In the genomic region with DNA sequence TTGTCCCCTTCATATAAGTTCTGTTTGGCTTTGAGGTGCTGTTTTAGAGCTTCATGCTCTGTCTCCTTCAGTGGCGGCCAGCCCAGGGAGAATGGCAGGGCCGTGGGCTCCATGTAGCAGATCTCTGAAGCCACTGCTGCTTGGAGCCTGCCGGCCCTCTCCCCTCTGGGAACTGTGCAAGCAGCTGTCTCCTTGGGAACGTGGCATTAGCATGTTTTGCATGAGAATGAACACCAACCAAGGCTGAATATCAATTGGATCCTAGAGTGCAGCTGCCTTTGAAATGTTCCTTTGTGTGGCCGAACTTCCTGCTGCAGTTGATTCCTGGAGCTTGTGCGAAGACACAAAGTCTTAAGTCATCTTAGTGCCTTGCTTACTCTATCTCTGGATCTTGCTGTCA, we compare ENCODE assay signal across 15 cellular contexts. TPM values are rescaled to one million over a fixed set of nuclear protein-coding genes. Genes with fewer than 3 reads are reported as not detected.
A peak's percentile ranks its signal among the peaks of the same experiment; 100 is the strongest.
DNase-seq lines count a peak whose midpoint lies in the region; ATAC-seq and TF ChIP-seq lines count a peak whose summit lies in the region.
"Had no signal": no experiment of that assay in that cellular context is flagged by ENCODE, and none has a peak within 500 bp of the region (broad histone marks: within the 10 kb centered on the region; RNA-seq: fewer than 3 reads in every experiment).

No MANE protein-coding gene starts in this region.

- H3K27me3 ChIP-seq in HUES64 (ENCODE audit: insufficient read depth, low read length) (no peaks in the 10 kb centered on the region), neuronal stem cell (ENCODE audit: control insufficient read depth in 3 of 3, insufficient read depth in 3 of 3, low read depth in 1 of 3, low read length in 3 of 3) (no peaks in the 10 kb centered on the region)

- H3K36me3 ChIP-seq in HUES64 (ENCODE audit: insufficient read depth, low read length) (no peaks in the 10 kb centered on the region), neuronal stem cell (replicated peaks in 1 of 2; ENCODE audit: control insufficient read depth in 2 of 2, insufficient read depth in 2 of 2, low read length in 2 of 2) (peaks cover 0 to 14% of the 10 kb centered on the region in 2 donors)

- H3K4me2 ChIP-seq in neuronal stem cell (ENCODE audit: insufficient read depth, low read length, poor library complexity, severe bottlenecking) = peak overlapping the region; percentile 21

- no peak overlapping the region for H2BK15ac ChIP-seq in neuronal stem cell (ENCODE audit: low read length)

- peak overlapping the region; percentile 52 for H3K27ac Mint-ChIP-seq in endothelial cell (ENCODE audit: unreplicated experiment)
- H3K27ac Mint-ChIP-seq: activated naive CD8-positive, alpha-beta T cell treated with anti-CD3 and anti-CD28 coated beads, Interleukin-2, amount 50 U/mL, for 24 hours had no signal

- H3K4me1 Mint-ChIP-seq in endothelial cell (ENCODE audit: unreplicated experiment) = peaks cover 24% of the 10 kb centered on the region
- H3K4me1 Mint-ChIP-seq: activated naive CD8-positive, alpha-beta T cell treated with anti-CD3 and anti-CD28 coated beads, Interleukin-2, amount 50 U/mL, for 24 hours had no signal

- H2BK120ac ChIP-seq in neuronal stem cell (ENCODE audit: low read depth, low read length) = no peak overlapping the region

- H3K79me1 ChIP-seq in neuronal stem cell (ENCODE audit: low read depth, low read length) = peaks cover 4% of the 10 kb centered on the region

- no peak overlapping the region for H2BK5ac ChIP-seq in neuronal stem cell (ENCODE audit: low read length)

- H3K27ac ChIP-seq in HUES64 (ENCODE audit: low read depth, low read length) (peak overlapping the region; percentile 91), neuronal stem cell (replicated peaks; ENCODE audit: low read length) (peak overlapping the region; percentile 88)

- peak overlapping the region; percentile 85 for H3K18ac ChIP-seq in neuronal stem cell (ENCODE audit: low read length)

- H3K9me3 Mint-ChIP-seq in endothelial cell (ENCODE audit: unreplicated experiment) = no peaks in the 10 kb centered on the region
- H3K9me3 Mint-ChIP-seq: activated naive CD8-positive, alpha-beta T cell treated with anti-CD3 and anti-CD28 coated beads, Interleukin-2, amount 50 U/mL, for 24 hours had no signal

- no peak overlapping the region for H3K4me3 Mint-ChIP-seq in endothelial cell (ENCODE audit: unreplicated experiment)
- H3K4me3 Mint-ChIP-seq: activated naive CD8-positive, alpha-beta T cell treated with anti-CD3 and anti-CD28 coated beads, Interleukin-2, amount 50 U/mL, for 24 hours had no signal

- no peak overlapping the region for H2BK12ac ChIP-seq in neuronal stem cell (ENCODE audit: low read length)

- no peak for ATAC-seq in HG03108 (IDR thresholded peaks at IDR 0.05; ENCODE audit: unreplicated experiment)
- ATAC-seq in HG02981 (IDR thresholded peaks at IDR 0.05; ENCODE audit: unreplicated experiment) = no peak
- ATAC-seq: activated naive CD8-positive, alpha-beta T cell treated with anti-CD3 and anti-CD28 coated beads, Interleukin-2, amount 50 U/mL, for 24 hours had no signal

- H3K27me3 Mint-ChIP-seq in endothelial cell (ENCODE audit: unreplicated experiment) = peaks cover 3% of the 10 kb centered on the region

- peak overlapping the region; percentile 45; the same call in 1 of the 2 replicates for H3K9ac ChIP-seq in HUES64 (ENCODE audit: low read depth, low read length)
- no peak overlapping the region for H3K9ac ChIP-seq in neuronal stem cell (ENCODE audit: low read depth, low read length, poor library complexity)

- TF ChIP-seq CTCF in endothelial cell (IDR thresholded peaks at IDR 0.05; ENCODE audit: unreplicated experiment) = no peak

- DNase-seq in NCI-H345 (lab: John Stamatoyannopoulos, UW) = peak; percentile 82
- no peak for DNase-seq in endothelial cell (ENCODE audit: low spot score)
- peak; percentile 71 for DNase-seq in neuronal stem cell (ENCODE audit: low spot score)
- DNase-seq in central memory CD4-positive, alpha-beta T cell = no peak
- DNase-seq in activated CD4-positive, alpha-beta T cell treated with anti-CD3 and anti-CD28 coated beads for 4 hours = no peak
- DNase-seq: activated CD8-positive, alpha-beta memory T cell treated with anti-CD3 and anti-CD28 coated beads, Interleukin-2, amount 50 U/mL, for 48 hours; activated naive CD8-positive, alpha-beta T cell treated with anti-CD3 and anti-CD28 coated beads, Interleukin-2, amount 50 U/mL, for 24 hours; effector memory CD4-positive, alpha-beta T cell; mammary epithelial cell; NCI-H2029; RPMI8226 had no signal

- no peak overlapping the region for H2AK5ac ChIP-seq in neuronal stem cell (ENCODE audit: low read depth, low read length)

- H3K4me1 ChIP-seq in HUES64 (ENCODE audit: insufficient read depth, low read length) (peaks cover 20% of the 10 kb centered on the region), neuronal stem cell (ENCODE audit: control insufficient read depth in 2 of 2, insufficient read depth in 1 of 2, low read depth in 1 of 2, low read length in 2 of 2) (peaks cover 10 to 11% of the 10 kb centered on the region in 2 donors)

- no peak overlapping the region for H3K14ac ChIP-seq in neuronal stem cell (ENCODE audit: low read length)

- no peak overlapping the region for H4K8ac ChIP-seq in neuronal stem cell (ENCODE audit: low read depth, low read length)

- H3K23ac ChIP-seq in neuronal stem cell (ENCODE audit: low read depth, low read length, poor library complexity) = no peak overlapping the region

- H3K36me3 Mint-ChIP-seq in endothelial cell (ENCODE audit: low read depth, unreplicated experiment) = peaks cover 7% of the 10 kb centered on the region

- H2AFZ ChIP-seq in neuronal stem cell (ENCODE audit: low read length) = peak overlapping the region; percentile 61

- H3K9me3 ChIP-seq in HUES64 (ENCODE audit: insufficient read depth, low read depth, low read length) = no peaks in the 10 kb centered on the region
- peaks cover 0 to 8% of the 10 kb centered on the region in 2 donors for H3K9me3 ChIP-seq in neuronal stem cell (replicated peaks in 1 of 2; ENCODE audit: control insufficient read depth in 2 of 2, insufficient read depth in 1 of 2, low read depth in 1 of 2, low read length in 2 of 2)

- WGBS in HUES64 = 2% methylated on average over 6 of the region's 6 CpGs
- WGBS in neuronal stem cell (ENCODE audit: extremely low coverage in 2 of 2, insufficient read length in 2 of 2, insufficient replicate concordance in 1 of 2), 2 donors = no CpG with 5 or more reads among the region's 6 CpGs

- no peak overlapping the region for H3K4ac ChIP-seq in neuronal stem cell (ENCODE audit: low read length)

- H3K4me3 ChIP-seq in HUES64 (ENCODE audit: low read length) (peak overlapping the region; percentile 39), neuronal stem cell (ENCODE audit: low read length in 2 of 2) (peak overlapping the region in 1 of 2 donors; percentile 34)

- no peak overlapping the region for H4K91ac ChIP-seq in neuronal stem cell (ENCODE audit: low read depth, low read length, poor library complexity)

RNA-seq across cellular contexts. Expression of a gene that starts 39.1 kb away (rescaled TPM):
- not detected for polyA plus RNA-seq in HUES64 (2013, experiment 1 of 2)
- not detected for polyA plus RNA-seq in HUES64 (2013, experiment 2 of 2)
- total RNA-seq in endothelial cell (ENCODE audit: unreplicated experiment) = 0.64 TPM
- 0.10 TPM for polyA plus RNA-seq in neuronal stem cell (2013, experiment 1 of 2)
- polyA plus RNA-seq in neuronal stem cell (2013, experiment 2 of 2) = 0.04 TPM
- total RNA-seq: HT-29 had no signal

Comparison
In these comparisons a context has a peak if more than half of its experiments do, and no peak if none do; other contexts are left out.
1. DNase-seq: peak in NCI-H345 (single experiment) and neuronal stem cell (single experiment); none in endothelial cell (single experiment), central memory CD4-positive, alpha-beta T cell (single experiment) and activated CD4-positive, alpha-beta T cell treated with anti-CD3 and anti-CD28 coated beads for 4 hours (0 of 2).